7 cellular contexts compared by ENCODE assay signal in genomic region chr7:35494407-35494806, GRCh38.
"Had no signal": no experiment of that assay in that cellular context is flagged by ENCODE, and none has a peak within 500 bp of the region (broad histone marks: within the 10 kb centered on the region; RNA-seq: fewer than 3 reads in every experiment).

No MANE protein-coding gene starts in this region.

- DNase-seq: GOT3, H7, HFFc6, IMR-90 had no signal

- H3K4me1 ChIP-seq: HAP-1 had no signal

- ATAC-seq: HCT116, K562 had no signal

- H3K4me3 Mint-ChIP-seq: HFFc6 had no signal

- H3K27ac Mint-ChIP-seq: HFFc6 had no signal

- H3K4me3 ChIP-seq: HAP-1, K562 had no signal

- H3K9me3 ChIP-seq: HAP-1 had no signal

- H3K9me3 Mint-ChIP-seq: HFFc6 had no signal

- H3K36me3 ChIP-seq: HAP-1 had no signal
